In the genomic region with DNA sequence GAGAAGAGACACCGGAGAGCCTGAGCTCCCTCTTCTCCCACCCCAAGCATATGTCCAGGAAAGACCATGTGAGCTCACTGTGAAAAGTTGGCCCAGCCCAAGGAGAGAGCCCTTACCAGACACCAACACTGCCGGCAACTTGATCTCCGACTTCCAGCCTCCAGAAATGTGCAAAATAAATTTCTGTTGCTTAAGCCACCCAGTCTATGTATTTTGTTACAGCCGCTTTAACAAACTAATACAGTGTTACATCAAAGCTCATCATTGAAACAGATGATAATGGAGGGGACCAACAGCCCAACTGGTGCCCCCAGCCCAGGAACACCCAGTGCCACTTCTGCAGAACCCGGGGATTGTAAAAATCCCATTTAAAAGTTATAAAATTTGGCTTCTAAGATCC, we compare ENCODE assay signal across 10 cellular contexts. TPM values are rescaled to one million over a fixed set of nuclear protein-coding genes. Genes with fewer than 3 reads are reported as not detected.
"Had no signal": no experiment of that assay in that cellular context is flagged by ENCODE, and none has a peak within 500 bp of the region (broad histone marks: within the 10 kb centered on the region; RNA-seq: fewer than 3 reads in every experiment).

No MANE protein-coding gene starts in this region.

- H3K27ac Mint-ChIP-seq: HFFc6, IgD-negative memory B cell had no signal

- DNase-seq: GM23248, GOT3, H7, HFFc6 had no signal

- H3K4me3 ChIP-seq: GM23248, HAP-1 had no signal

- H3K9me3 Mint-ChIP-seq: HFFc6, IgD-negative memory B cell had no signal

- H3K4me3 Mint-ChIP-seq: HFFc6, IgD-negative memory B cell had no signal

- H3K27ac ChIP-seq: GM23248, HL-60 had no signal

RNA-seq across cellular contexts. Expression of a gene that starts 18.9 kb away (rescaled TPM):
- total RNA-seq: GM23248, H4, H7, HFFc6, HT1080 had no signal

RNA-seq across cellular contexts. Expression of a gene that starts 22.4 kb away (rescaled TPM):
- total RNA-seq: GM23248, H4, H7, HepG2, HFFc6, HT1080 had no signal

RNA-seq across cellular contexts. Expression of a gene that starts 38.4 kb away (rescaled TPM):
- total RNA-seq: GM23248, H4, H7, HepG2, HFFc6, HT1080 had no signal
